Comparison of ENCODE assay signal across 23 cellular contexts in the genomic region with DNA sequence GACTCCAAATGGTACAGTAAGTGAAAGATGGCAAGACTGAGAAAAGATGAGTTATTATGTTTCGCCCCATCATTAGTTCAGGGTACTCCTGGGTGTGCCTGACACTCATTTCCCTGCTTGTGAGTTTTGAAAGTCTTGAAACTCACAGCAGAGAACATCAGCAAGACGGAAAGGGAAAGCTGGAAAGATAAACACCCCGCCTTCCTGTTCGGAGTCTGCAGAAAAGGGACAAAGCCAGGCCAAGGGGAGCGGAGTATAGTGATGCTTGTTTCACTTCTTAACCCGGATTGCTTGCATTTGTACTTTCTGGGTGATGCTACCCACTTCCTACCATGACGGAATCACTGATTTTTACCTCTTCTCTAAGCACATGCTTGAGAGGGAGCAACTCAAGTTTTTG.
"Had no signal": no experiment of that assay in that cellular context is flagged by ENCODE, and none has a peak within 500 bp of the region (broad histone marks: within the 10 kb centered on the region; RNA-seq: fewer than 3 reads in every experiment).

No MANE protein-coding gene starts in this region.

- H3K27me3 ChIP-seq: MG63, SJSA1 had no signal

- H3K4me3 ChIP-seq: MG63, SJSA1, SK-N-MC had no signal

- H3K36me3 ChIP-seq: MG63, SJSA1 had no signal

- H3K9me3 ChIP-seq: MG63, SJSA1 had no signal

- H3K27ac ChIP-seq: HL-60, SJSA1, SK-N-MC had no signal

- DNase-seq: Karpas-422, KG1, MG63, NCI-H1092, NCI-H1105 treated with DMSO at 0.1 percent for 48 hours, NCI-H1417 treated with DMSO at 0.1 percent for 48 hours, NCI-H146, NCI-H187, NCI-H2029, NCI-H2081 treated with DMSO at 0.1 percent for 48 hours, NCI-H2171, NCI-H226, NCI-H446, NCI-H510A, NCI-H524 treated with DMSO at 0.1 percent for 48 hours, NCI-H69, NCI-H774, Right ventricle myocardium superior, RPMI8226, SIG-M5 had no signal
